Comparison of ENCODE assay signal across 8 cellular contexts in genomic region chr12:102120564-102120873, GRCh38. TPM values are rescaled to one million over a fixed set of nuclear protein-coding genes. Genes with fewer than 3 reads are reported as not detected.
A peak's percentile ranks its signal among the peaks of the same experiment; 100 is the strongest.
DNase-seq lines count a peak whose midpoint lies in the region; ATAC-seq and TF ChIP-seq lines count a peak whose summit lies in the region.

No MANE protein-coding gene starts in this region.

- peaks cover 12% of the 10 kb centered on the region for H3K4me1 Mint-ChIP-seq in mesothelial cell of epicardium

- intact Hi-C loops in body of pancreas (cut with DNase I) = no loop called here

- peaks cover 0 to 2% of the 10 kb centered on the region in 2 donors for H3K36me3 ChIP-seq in body of pancreas (replicated peaks in 1 of 2; ENCODE audit: insufficient read depth in 1 of 2, low read depth in 2 of 2)

- DNase-seq in AG09309 (ENCODE audit: low read depth) (no peak), body of pancreas (no peak), mesothelial cell of epicardium (ENCODE audit: low spot score in 2 of 2, unreplicated experiment in 2 of 2) (no peak), NCI-H2107 (lab: John Stamatoyannopoulos, UW) (no peak), GM19240 (ENCODE audit: insufficient read length, low spot score) (no peak), NCI-H2227 (lab: John Stamatoyannopoulos, UW; ENCODE audit: unreplicated experiment) (no peak), dedifferentiated amniotic fluid mesenchymal stem cell (ENCODE audit: extremely low spot score) (no peak)

- ATAC-seq in HG02852 (IDR thresholded peaks at IDR 0.05; ENCODE audit: unreplicated experiment) (peak; percentile 0), body of pancreas (no peak)

- no peak for TF ChIP-seq CTCF in AG09309 (IDR thresholded peaks at IDR 0.05; ENCODE audit: control insufficient read depth, insufficient read depth, low read depth, low read length, missing control alignments)
- no peak for TF ChIP-seq CTCF in body of pancreas (IDR thresholded peaks at IDR 0.05)
- TF ChIP-seq CTCF in mesothelial cell of epicardium (IDR thresholded peaks at IDR 0.05; ENCODE audit: unreplicated experiment) = no peak

- no peaks in the 10 kb centered on the region for H3K27me3 Mint-ChIP-seq in mesothelial cell of epicardium (ENCODE audit: low read depth)

- H3K36me3 Mint-ChIP-seq in mesothelial cell of epicardium = peaks cover 11% of the 10 kb centered on the region

- H3K27me3 ChIP-seq in body of pancreas = no peaks in the 10 kb centered on the region

- no peak for TF ChIP-seq POLR2A in body of pancreas (IDR thresholded peaks at IDR 0.05)

- no peaks in the 10 kb centered on the region for H3K9me3 ChIP-seq in body of pancreas

- peak overlapping the region; percentile 87 for H3K4me3 Mint-ChIP-seq in mesothelial cell of epicardium

- peak overlapping the region in 1 of 4 donors; percentile 65 for H3K27ac ChIP-seq in body of pancreas

- H3K27ac Mint-ChIP-seq in mesothelial cell of epicardium = peak overlapping the region; percentile 96

- H3K4me3 ChIP-seq in AG09309 (ENCODE audit: control insufficient read depth, low read depth, low read length) (peak overlapping the region; percentile 88), body of pancreas (peak overlapping the region; percentile 77 to 79)

- WGBS in body of pancreas, 2 donors = 1 to 3% methylated on average over 4 of the region's 4 CpGs

- H3K9me3 Mint-ChIP-seq in mesothelial cell of epicardium = no peaks in the 10 kb centered on the region

- H3K4me1 ChIP-seq in body of pancreas = peaks cover 13% of the 10 kb centered on the region

RNA-seq across cellular contexts. Expression of gene PARPBP, which starts 0.5 kb away (rescaled TPM):
- total RNA-seq in body of pancreas (under 1 TPM in 1 of 2 donors, not detected in 1; 0.52 TPM), mesothelial cell of epicardium (13.7 to 15.3 TPM (median 15.0 TPM) in 3 replicates)

RNA-seq across cellular contexts. Expression of gene NUP37, which starts 0.6 kb away (rescaled TPM):
- 10 to 100 TPM; 12.2 TPM for total RNA-seq in body of pancreas
- total RNA-seq in mesothelial cell of epicardium = 32.4 to 35.2 TPM (median 33.8 TPM) in 3 replicates

RNA-seq across cellular contexts. Expression of gene WASHC3, which starts 58.7 kb away (rescaled TPM):
- total RNA-seq in body of pancreas (10 to 100 TPM; 18.5 to 32.7 TPM), mesothelial cell of epicardium (27.9 to 28.8 TPM (median 28.5 TPM) in 3 replicates)
